In the genomic region with DNA sequence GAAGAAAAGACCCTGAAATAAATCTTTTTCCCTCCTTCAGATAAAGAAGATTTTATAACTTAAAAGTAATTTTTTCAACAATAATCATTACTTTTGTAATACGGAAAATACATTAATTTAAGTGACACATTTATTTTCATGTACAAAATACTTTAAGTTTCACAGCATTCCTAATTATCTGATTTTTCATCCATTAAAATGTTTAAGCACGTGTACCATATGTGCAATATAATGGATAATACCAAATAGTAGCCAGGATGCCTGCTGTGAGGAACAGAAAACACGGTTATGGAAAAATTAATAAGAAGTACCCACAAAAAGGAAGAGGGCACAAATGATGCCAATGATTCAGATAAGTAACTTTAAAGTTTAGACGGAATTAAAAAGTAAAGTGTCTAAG, we compare ENCODE assay signal across 25 cellular contexts.
"Had no signal": no experiment of that assay in that cellular context is flagged by ENCODE, and none has a peak within 500 bp of the region (broad histone marks: within the 10 kb centered on the region; RNA-seq: fewer than 3 reads in every experiment).

No MANE protein-coding gene starts in this region.

- ATAC-seq: activated CD8-positive, alpha-beta T cell treated with anti-CD3 and anti-CD28 coated beads, Interleukin-2, amount 10 ng/mL, durations not matched to agents 7 days and 5 days; PC-3; WTC11 had no signal

- H3K9me3 Mint-ChIP-seq: activated naive CD4-positive, alpha-beta T cell treated with anti-CD3 and anti-CD28 coated beads for 36 hours; brain; T-helper 1 cell treated with Interleukin-12 subunit alpha and Interleukin-12 subunit beta and Interleukin-4 antibody, amounts not matched to agents 30 μg/mL and 1 μg/mL, for 36 hours; WTC11 had no signal

- H3K27ac Mint-ChIP-seq: activated CD8-positive, alpha-beta T cell treated with anti-CD3 and anti-CD28 coated beads, Interleukin-2, amount 10 ng/mL, durations not matched to agents 7 days and 5 days; activated naive CD4-positive, alpha-beta T cell treated with anti-CD3 and anti-CD28 coated beads for 36 hours; activated naive CD8-positive, alpha-beta T cell; T-helper 1 cell treated with Interleukin-12 subunit alpha and Interleukin-12 subunit beta and Interleukin-4 antibody, amounts not matched to agents 30 μg/mL and 1 μg/mL, for 36 hours; WTC11 had no signal

- FAIRE-seq: astrocyte had no signal

- DNase-seq: activated CD4-positive, alpha-beta T cell treated with anti-CD3 and anti-CD28 coated beads for 48 hours; activated CD4-positive, alpha-beta T cell treated with anti-CD3 and anti-CD28 coated beads, Interleukin-2, amount 50 U/mL, for 4 hours; activated CD4-positive, CD25-positive, alpha-beta regulatory T cell treated with anti-CD3 and anti-CD28 coated beads, Interleukin-2, amount 50 U/mL, for 72 hours; activated CD8-positive, alpha-beta memory T cell treated with anti-CD3 and anti-CD28 coated beads, Interleukin-2, amount 50 U/mL, for 48 hours; activated CD8-positive, alpha-beta T cell treated with anti-CD3 and anti-CD28 coated beads, Interleukin-2, amount 10 ng/mL, durations not matched to agents 7 days and 5 days; activated gamma-delta T cell; activated naive CD4-positive, alpha-beta T cell treated with anti-CD3 and anti-CD28 coated beads for 36 hours; activated T-cell treated with anti-CD3 and anti-CD28 coated beads, Interleukin-2, amount 50 U/mL, for 1 hour; amygdala; KBM-7; NCI-H1105; NCI-H1436; NCI-H1694 treated with DMSO at 0.1 percent for 48 hours; NCI-H2029 treated with DMSO at 0.1 percent for 48 hours; NCI-H345; NCI-H510A; NCI-H69; PC-3; SHP77 treated with DMSO at 0.1 percent for 48 hours; T-helper 9 cell had no signal

- H3K4me3 Mint-ChIP-seq: activated CD8-positive, alpha-beta T cell treated with anti-CD3 and anti-CD28 coated beads, Interleukin-2, amount 10 ng/mL, durations not matched to agents 7 days and 5 days; activated naive CD4-positive, alpha-beta T cell treated with anti-CD3 and anti-CD28 coated beads for 36 hours; activated naive CD8-positive, alpha-beta T cell; brain; T-helper 1 cell treated with Interleukin-12 subunit alpha and Interleukin-12 subunit beta and Interleukin-4 antibody, amounts not matched to agents 30 μg/mL and 1 μg/mL, for 36 hours; WTC11 had no signal

- H3K27me3 Mint-ChIP-seq: activated naive CD8-positive, alpha-beta T cell; brain had no signal
